In genomic region chr22:24752091-24752623, GRCh38 we compare ENCODE assay signal across 1 cellular context.
TF ChIP-seq lines count a peak whose summit lies in the region.

No MANE protein-coding gene starts in this region.

TF ChIP-seq in K562, 482 proteins besides CTCF, POLR2A, EP300 and RAD21 (continued from another document):
- no peak for TF ChIP-seq SMAD4 (CRISPR knock-in tag; conservative IDR thresholded peaks at IDR 0.05)
- TF ChIP-seq POLR2AphosphoS5 (IDR thresholded peaks at IDR 0.05; ENCODE audit: control insufficient read depth, insufficient read depth, low read depth, low read length), result no peak
- TF ChIP-seq IRF1 (CRISPR knock-in tag; IDR thresholded peaks at IDR 0.05; ENCODE audit: borderline replicate concordance), result no peak
- TF ChIP-seq ZNF318 (IDR thresholded peaks at IDR 0.05; ENCODE audit: borderline replicate concordance in 1 of 2, low read depth in 1 of 2), result no peak
- TF ChIP-seq TEAD4 (IDR thresholded peaks at IDR 0.05; ENCODE audit: low read length), result peak; percentile 25; the same call in 1 of the 2 replicates
- TF ChIP-seq TEAD4 (CRISPR knock-in tag; IDR thresholded peaks at IDR 0.05; ENCODE audit: borderline replicate concordance), result no peak
- no peak for TF ChIP-seq ZNF668 (CRISPR knock-in tag; IDR thresholded peaks at IDR 0.05)
- TF ChIP-seq, protein P1, sequence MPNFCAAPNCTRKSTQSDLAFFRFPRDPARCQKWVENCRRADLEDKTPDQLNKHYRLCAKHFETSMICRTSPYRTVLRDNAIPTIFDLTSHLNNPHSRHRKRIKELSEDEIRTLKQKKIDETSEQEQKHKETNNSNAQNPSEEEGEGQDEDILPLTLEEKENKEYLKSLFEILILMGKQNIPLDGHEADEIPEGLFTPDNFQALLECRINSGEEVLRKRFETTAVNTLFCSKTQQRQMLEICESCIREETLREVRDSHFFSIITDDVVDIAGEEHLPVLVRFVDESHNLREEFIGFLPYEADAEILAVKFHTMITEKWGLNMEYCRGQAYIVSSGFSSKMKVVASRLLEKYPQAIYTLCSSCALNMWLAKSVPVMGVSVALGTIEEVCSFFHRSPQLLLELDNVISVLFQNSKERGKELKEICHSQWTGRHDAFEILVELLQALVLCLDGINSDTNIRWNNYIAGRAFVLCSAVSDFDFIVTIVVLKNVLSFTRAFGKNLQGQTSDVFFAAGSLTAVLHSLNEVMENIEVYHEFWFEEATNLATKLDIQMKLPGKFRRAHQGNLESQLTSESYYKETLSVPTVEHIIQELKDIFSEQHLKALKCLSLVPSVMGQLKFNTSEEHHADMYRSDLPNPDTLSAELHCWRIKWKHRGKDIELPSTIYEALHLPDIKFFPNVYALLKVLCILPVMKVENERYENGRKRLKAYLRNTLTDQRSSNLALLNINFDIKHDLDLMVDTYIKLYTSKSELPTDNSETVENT (CRISPR knock-in tag; IDR thresholded peaks at IDR 0.05), result no peak
- no peak for TF ChIP-seq MEIS2 (IDR thresholded peaks at IDR 0.05; ENCODE audit: partially characterized antibody)
- no peak for TF ChIP-seq CREB3L1 (IDR thresholded peaks at IDR 0.05; ENCODE audit: borderline replicate concordance, low read depth)
- TF ChIP-seq NFIX (CRISPR knock-in tag; IDR thresholded peaks at IDR 0.05; ENCODE audit: low read depth), result no peak
- no peak for TF ChIP-seq NFRKB (IDR thresholded peaks at IDR 0.05; ENCODE audit: low read depth)
- no peak for TF ChIP-seq POLR2H (tag; IDR thresholded peaks at IDR 0.05; ENCODE audit: low read depth)
- no peak for TF ChIP-seq ZFP91 (CRISPR knock-in tag; IDR thresholded peaks at IDR 0.05)
- TF ChIP-seq POLR2B (IDR thresholded peaks at IDR 0.05; ENCODE audit: low read depth, partially characterized antibody), result no peak
- TF ChIP-seq GTF2E2 (tag; IDR thresholded peaks at IDR 0.05), result no peak
- TF ChIP-seq CBFA2T3 (IDR thresholded peaks at IDR 0.05), result peak; percentile 63
- TF ChIP-seq, protein P2, sequence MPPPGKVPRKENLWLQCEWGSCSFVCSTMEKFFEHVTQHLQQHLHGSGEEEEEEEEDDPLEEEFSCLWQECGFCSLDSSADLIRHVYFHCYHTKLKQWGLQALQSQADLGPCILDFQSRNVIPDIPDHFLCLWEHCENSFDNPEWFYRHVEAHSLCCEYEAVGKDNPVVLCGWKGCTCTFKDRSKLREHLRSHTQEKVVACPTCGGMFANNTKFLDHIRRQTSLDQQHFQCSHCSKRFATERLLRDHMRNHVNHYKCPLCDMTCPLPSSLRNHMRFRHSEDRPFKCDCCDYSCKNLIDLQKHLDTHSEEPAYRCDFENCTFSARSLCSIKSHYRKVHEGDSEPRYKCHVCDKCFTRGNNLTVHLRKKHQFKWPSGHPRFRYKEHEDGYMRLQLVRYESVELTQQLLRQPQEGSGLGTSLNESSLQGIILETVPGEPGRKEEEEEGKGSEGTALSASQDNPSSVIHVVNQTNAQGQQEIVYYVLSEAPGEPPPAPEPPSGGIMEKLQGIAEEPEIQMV (tag; conservative IDR thresholded peaks at IDR 0.05; ENCODE audit: low read depth), result no peak
- TF ChIP-seq TCF3 (CRISPR knock-in tag; IDR thresholded peaks at IDR 0.05), result peak; percentile 36
- no peak for TF ChIP-seq POLR2AphosphoS2 (IDR thresholded peaks at IDR 0.05; ENCODE audit: low read length)
- TF ChIP-seq EHMT2 (IDR thresholded peaks at IDR 0.05), result no peak
- no peak for TF ChIP-seq MECOM (CRISPR knock-in tag; IDR thresholded peaks at IDR 0.05)
- no peak for TF ChIP-seq PTTG1 (tag; IDR thresholded peaks at IDR 0.05; ENCODE audit: low read depth)
- TF ChIP-seq, protein P3, sequence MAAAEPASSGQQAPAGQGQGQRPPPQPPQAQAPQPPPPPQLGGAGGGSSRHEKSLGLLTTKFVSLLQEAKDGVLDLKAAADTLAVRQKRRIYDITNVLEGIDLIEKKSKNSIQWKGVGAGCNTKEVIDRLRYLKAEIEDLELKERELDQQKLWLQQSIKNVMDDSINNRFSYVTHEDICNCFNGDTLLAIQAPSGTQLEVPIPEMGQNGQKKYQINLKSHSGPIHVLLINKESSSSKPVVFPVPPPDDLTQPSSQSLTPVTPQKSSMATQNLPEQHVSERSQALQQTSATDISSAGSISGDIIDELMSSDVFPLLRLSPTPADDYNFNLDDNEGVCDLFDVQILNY (CRISPR knock-in tag; IDR thresholded peaks at IDR 0.05), result no peak
- no peak for TF ChIP-seq UBTF (IDR thresholded peaks at IDR 0.05; ENCODE audit: borderline replicate concordance in 1 of 2, low read depth in 2 of 2, low read length in 2 of 2)
- TF ChIP-seq BACH1 (tag; IDR thresholded peaks at IDR 0.05), result no peak
- no peak for TF ChIP-seq CBFB (CRISPR knock-in tag; IDR thresholded peaks at IDR 0.05)
- TF ChIP-seq ZNF766 (CRISPR knock-in tag; conservative IDR thresholded peaks at IDR 0.05), result no peak
- no peak for TF ChIP-seq ZNF239 (CRISPR knock-in tag; IDR thresholded peaks at IDR 0.05)
- TF ChIP-seq MTA2 (IDR thresholded peaks at IDR 0.05; ENCODE audit: low read depth), result 0 out of 2 replicates have a peak, but pooled peaks have one; percentile 10
- peak; percentile 52; the same call in 1 of the 2 replicates for TF ChIP-seq TAL1 (IDR thresholded peaks at IDR 0.05)
- TF ChIP-seq STAT5A (IDR thresholded peaks at IDR 0.05; ENCODE audit: borderline replicate concordance, low read length), result no peak
- no peak for TF ChIP-seq ZNF655 (CRISPR knock-in tag; IDR thresholded peaks at IDR 0.05)
